30 cellular contexts compared by ENCODE assay signal in the genomic region with DNA sequence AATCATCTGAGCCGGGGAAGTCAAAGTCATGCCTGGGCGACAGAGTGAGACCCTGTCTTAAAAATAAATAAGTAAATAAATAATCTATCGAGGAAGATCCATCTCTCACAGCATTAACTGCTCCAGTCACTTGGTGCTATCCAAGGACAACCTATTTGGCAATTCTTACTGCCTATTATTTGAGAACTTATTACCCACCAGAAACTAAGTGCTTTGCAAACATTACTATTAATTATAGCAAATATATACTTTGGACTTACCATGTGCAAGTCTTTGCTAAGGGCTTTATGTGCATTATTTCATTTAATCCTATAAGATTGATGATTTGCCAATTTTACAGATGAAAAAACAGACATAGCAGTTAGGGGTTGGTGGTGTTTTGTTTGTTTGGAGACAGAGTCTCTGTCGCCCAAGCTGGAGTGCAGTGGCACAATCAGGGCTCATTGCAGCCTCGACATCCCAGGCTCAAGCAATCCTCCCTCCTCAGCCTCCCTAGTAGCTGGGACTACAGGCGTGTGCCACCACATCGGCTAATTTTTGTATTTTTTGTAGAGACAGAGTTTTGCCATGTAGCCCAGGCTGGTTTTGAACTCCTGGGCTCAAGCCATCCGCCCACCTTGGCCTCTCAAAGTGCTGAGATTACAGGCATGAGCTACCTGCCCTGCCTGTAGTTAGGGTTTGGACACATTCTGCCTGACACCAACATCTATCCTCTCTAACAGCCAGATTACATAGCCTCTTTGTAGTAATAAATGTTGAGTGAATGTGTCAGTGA. TPM values are rescaled to one million over a fixed set of nuclear protein-coding genes. Genes with fewer than 3 reads are reported as not detected.
DNase-seq lines count a peak whose midpoint lies in the region; ATAC-seq and TF ChIP-seq lines count a peak whose summit lies in the region.
"Had no signal": no experiment of that assay in that cellular context is flagged by ENCODE, and none has a peak within 500 bp of the region (broad histone marks: within the 10 kb centered on the region; RNA-seq: fewer than 3 reads in every experiment).

No MANE protein-coding gene starts in this region.

- H3K36me3 ChIP-seq in tibial nerve = peaks cover 0 to 37% (median under 1%) of the 10 kb centered on the region in 3 donors
- H3K36me3 ChIP-seq: thyroid gland had no signal

- ATAC-seq in natural killer cell treated with Interleukin-12 subunit alpha and Interleukin-12 subunit beta and Interleukin-15 and Interleukin-18, amount 100 ng/mL, for 72 hours = no peak
- ATAC-seq in natural killer cell = no peak
- ATAC-seq in sciatic nerve = no peak
- ATAC-seq: effector memory CD8-positive, alpha-beta T cell; left lung had no signal

- TF ChIP-seq EP300 in tibial nerve (IDR thresholded peaks at IDR 0.05) = no peak

- DNase-seq in natural killer cell treated with Interleukin-12 subunit alpha and Interleukin-12 subunit beta and Interleukin-15 and Interleukin-18, amount 100 ng/mL, for 72 hours (ENCODE audit: low spot score) = no peak
- DNase-seq in natural killer cell = no peak
- no peak for DNase-seq in glutamatergic neuron
- DNase-seq in GF-D8 (lab: John Stamatoyannopoulos, UW) = no peak
- DNase-seq in sciatic nerve (ENCODE audit: low spot score) = no peak
- DNase-seq in tibial nerve (ENCODE audit: low spot score in 2 of 2) = no peak
- DNase-seq: activated CD4-positive, alpha-beta memory T cell treated with anti-CD3 and anti-CD28 coated beads for 36 hours; activated CD4-positive, CD25-positive, alpha-beta regulatory T cell treated with anti-CD3 and anti-CD28 coated beads, Interleukin-2, amount 50 U/mL, for 72 hours; caudate nucleus; CD8-positive, alpha-beta memory T cell; cortex of kidney; DMS 273 treated with DMSO at 0.1 percent for 48 hours; effector memory CD8-positive, alpha-beta T cell; erythroblast; GOT3; islet precursor cell; left lung; mesendoderm; NCI-H1048; NCI-H1694; NCI-H446 treated with DMSO at 0.1 percent for 48 hours; NCI-H82; Peyer's patch; SHP77 treated with DMSO at 0.1 percent for 48 hours; sigmoid colon; stimulated activated CD4-positive, alpha-beta T cell treated with anti-CD3 and anti-CD28 coated beads, Interleukin-12 subunit alpha, Interleukin-12 subunit beta, amount 100 ng/mL, for 4 hours; stimulated activated CD4-positive, alpha-beta T cell treated with anti-CD3 and anti-CD28 coated beads, Interleukin-2, amount 100 ng/mL, for 48 hours; T-helper 2 cell; thyroid gland had no signal

- H3K4me3 Mint-ChIP-seq in natural killer cell treated with Interleukin-12 subunit alpha and Interleukin-12 subunit beta and Interleukin-15 and Interleukin-18, amount 100 ng/mL, for 72 hours = no peak overlapping the region
- H3K4me3 Mint-ChIP-seq in natural killer cell (no peak overlapping the region), glutamatergic neuron (ENCODE audit: unreplicated experiment) (peak overlapping the region; percentile 38)
- H3K4me3 Mint-ChIP-seq: activated CD4-positive, alpha-beta memory T cell treated with anti-CD3 and anti-CD28 coated beads for 36 hours had no signal

- H3K27me3 Mint-ChIP-seq in natural killer cell treated with Interleukin-12 subunit alpha and Interleukin-12 subunit beta and Interleukin-15 and Interleukin-18, amount 100 ng/mL, for 72 hours = no peaks in the 10 kb centered on the region
- H3K27me3 Mint-ChIP-seq in natural killer cell (ENCODE audit: low read depth in 2 of 2) = no peaks in the 10 kb centered on the region
- H3K27me3 Mint-ChIP-seq in glutamatergic neuron (ENCODE audit: unreplicated experiment) = peaks cover 23% of the 10 kb centered on the region
- H3K27me3 Mint-ChIP-seq: activated CD4-positive, alpha-beta memory T cell treated with anti-CD3 and anti-CD28 coated beads for 36 hours; B cell; effector memory CD8-positive, alpha-beta T cell had no signal

- intact Hi-C loops in natural killer cell (cut with micrococcal nuclease) (loop anchor here (5.0 kb wide), 2 partner anchors 48 to 83 kb away; a partner anchor contains a TSS), sciatic nerve (cut with DNase I) (no loop called here)

- H3K27ac Mint-ChIP-seq in natural killer cell treated with Interleukin-12 subunit alpha and Interleukin-12 subunit beta and Interleukin-15 and Interleukin-18, amount 100 ng/mL, for 72 hours = peak overlapping the region; percentile 17 to 25
- H3K27ac Mint-ChIP-seq in natural killer cell = peak overlapping the region in 1 of 2 donors; percentile 47
- H3K27ac Mint-ChIP-seq in glutamatergic neuron (ENCODE audit: unreplicated experiment) = no peak overlapping the region

- H3K9me3 Mint-ChIP-seq in natural killer cell treated with Interleukin-12 subunit alpha and Interleukin-12 subunit beta and Interleukin-15 and Interleukin-18, amount 100 ng/mL, for 72 hours = no peaks in the 10 kb centered on the region
- H3K9me3 Mint-ChIP-seq in natural killer cell (no peaks in the 10 kb centered on the region), glutamatergic neuron (ENCODE audit: unreplicated experiment) (peaks cover 14% of the 10 kb centered on the region)
- H3K9me3 Mint-ChIP-seq: activated CD4-positive, alpha-beta memory T cell treated with anti-CD3 and anti-CD28 coated beads for 36 hours; effector memory CD8-positive, alpha-beta T cell had no signal

- TF ChIP-seq POLR2A in tibial nerve (IDR thresholded peaks at IDR 0.05) = no peak

- no peaks in the 10 kb centered on the region for H3K27me3 ChIP-seq in tibial nerve
- H3K27me3 ChIP-seq: left lung, Peyer's patch, sigmoid colon, thyroid gland had no signal

- no peak overlapping the region for H3K27ac ChIP-seq in tibial nerve
- H3K27ac ChIP-seq: left lung, thyroid gland had no signal

- H3K4me3 ChIP-seq in tibial nerve = no peak overlapping the region
- H3K4me3 ChIP-seq: left lung, Peyer's patch, sigmoid colon, thyroid gland had no signal

- no peak for TF ChIP-seq CTCF in natural killer cell (IDR thresholded peaks at IDR 0.05)
- no peak for TF ChIP-seq CTCF in glutamatergic neuron (IDR thresholded peaks at IDR 0.05; ENCODE audit: partially characterized antibody, unreplicated experiment)
- no peak for TF ChIP-seq CTCF in tibial nerve (IDR thresholded peaks at IDR 0.05)

- no peaks in the 10 kb centered on the region for H3K9me3 ChIP-seq in tibial nerve
- H3K9me3 ChIP-seq: left lung, Peyer's patch, sigmoid colon, thyroid gland had no signal

- H3K4me1 ChIP-seq in tibial nerve = peaks cover 0 to 55% (median 39%) of the 10 kb centered on the region in 4 donors

- H3K36me3 Mint-ChIP-seq in natural killer cell treated with Interleukin-12 subunit alpha and Interleukin-12 subunit beta and Interleukin-15 and Interleukin-18, amount 100 ng/mL, for 72 hours = no peaks in the 10 kb centered on the region
- H3K36me3 Mint-ChIP-seq in natural killer cell = no peaks in the 10 kb centered on the region
- H3K36me3 Mint-ChIP-seq in glutamatergic neuron (ENCODE audit: unreplicated experiment) = peaks cover 4% of the 10 kb centered on the region

- peaks cover 59 to 72% of the 10 kb centered on the region in 2 donors for H3K4me1 Mint-ChIP-seq in natural killer cell treated with Interleukin-12 subunit alpha and Interleukin-12 subunit beta and Interleukin-15 and Interleukin-18, amount 100 ng/mL, for 72 hours (ENCODE audit: low read depth in 2 of 2)
- H3K4me1 Mint-ChIP-seq in natural killer cell (peaks cover 60 to 70% of the 10 kb centered on the region in 2 donors), glutamatergic neuron (ENCODE audit: low read depth, unreplicated experiment) (peaks cover 20% of the 10 kb centered on the region)

- 93% methylated on average over 8 of the region's 8 CpGs for WGBS in tibial nerve, 2 donors

RNA-seq across cellular contexts. Expression of a gene that starts 0.9 kb away (rescaled TPM):
- total RNA-seq in natural killer cell treated with Interleukin-12 subunit alpha and Interleukin-12 subunit beta and Interleukin-15 and Interleukin-18, amount 100 ng/mL, for 72 hours = 1 to 10 TPM in 1 of 2 donors, under 1 TPM in 1; 0.76 to 1.3 TPM
- total RNA-seq in natural killer cell = 1 to 10 TPM; 2.6 to 2.8 (median 2.7) TPM
- total RNA-seq in glutamatergic neuron (ENCODE audit: unreplicated experiment) = 1.5 TPM
- 0.53 TPM for total RNA-seq in sciatic nerve
- total RNA-seq in tibial nerve = 1 to 10 TPM in 1 of 4 donors, under 1 TPM in 2, not detected in 1; 0.63 to 2.0 (median 0.90) TPM

RNA-seq across cellular contexts. Expression of a gene that starts 2.3 kb away (rescaled TPM):
- total RNA-seq in natural killer cell treated with Interleukin-12 subunit alpha and Interleukin-12 subunit beta and Interleukin-15 and Interleukin-18, amount 100 ng/mL, for 72 hours = 100 to 1,000 TPM; 284 to 337 TPM
- total RNA-seq in natural killer cell = 100 to 1,000 TPM; 264 to 303 (median 274) TPM
- total RNA-seq in glutamatergic neuron (ENCODE audit: unreplicated experiment) = 804 TPM
- 201 TPM for total RNA-seq in sciatic nerve
- total RNA-seq in tibial nerve = 100 to 1,000 TPM; 189 to 228 (median 210) TPM

RNA-seq across cellular contexts. Expression of a gene that starts 5.8 kb away (rescaled TPM):
- total RNA-seq in natural killer cell treated with Interleukin-12 subunit alpha and Interleukin-12 subunit beta and Interleukin-15 and Interleukin-18, amount 100 ng/mL, for 72 hours = 10 to 100 TPM; 26.9 to 34.0 TPM
- total RNA-seq in natural killer cell (10 to 100 TPM; 25.9 to 29.9 (median 27.4) TPM), glutamatergic neuron (ENCODE audit: unreplicated experiment) (28.8 TPM), sciatic nerve (14.5 TPM), tibial nerve (10 to 100 TPM; 13.8 to 23.3 (median 20.5) TPM)

RNA-seq across cellular contexts. Expression of a gene that starts 10.0 kb away (rescaled TPM):
- 10 to 100 TPM; 34.5 to 40.9 TPM for total RNA-seq in natural killer cell treated with Interleukin-12 subunit alpha and Interleukin-12 subunit beta and Interleukin-15 and Interleukin-18, amount 100 ng/mL, for 72 hours
- total RNA-seq in natural killer cell (10 to 100 TPM; 16.0 to 20.3 (median 18.2) TPM), glutamatergic neuron (ENCODE audit: unreplicated experiment) (30.1 TPM), sciatic nerve (16.7 TPM), tibial nerve (10 to 100 TPM; 18.8 to 30.0 (median 26.5) TPM)

RNA-seq across cellular contexts. Expression of a gene that starts 11.1 kb away (rescaled TPM):
- 100 to 1,000 TPM; 205 to 247 TPM for total RNA-seq in natural killer cell treated with Interleukin-12 subunit alpha and Interleukin-12 subunit beta and Interleukin-15 and Interleukin-18, amount 100 ng/mL, for 72 hours
- total RNA-seq in natural killer cell (100 to 1,000 TPM; 140 to 157 (median 141) TPM), glutamatergic neuron (ENCODE audit: unreplicated experiment) (214 TPM), sciatic nerve (116 TPM), tibial nerve (100 to 1,000 TPM; 183 to 207 (median 188) TPM)
